In the genomic region with DNA sequence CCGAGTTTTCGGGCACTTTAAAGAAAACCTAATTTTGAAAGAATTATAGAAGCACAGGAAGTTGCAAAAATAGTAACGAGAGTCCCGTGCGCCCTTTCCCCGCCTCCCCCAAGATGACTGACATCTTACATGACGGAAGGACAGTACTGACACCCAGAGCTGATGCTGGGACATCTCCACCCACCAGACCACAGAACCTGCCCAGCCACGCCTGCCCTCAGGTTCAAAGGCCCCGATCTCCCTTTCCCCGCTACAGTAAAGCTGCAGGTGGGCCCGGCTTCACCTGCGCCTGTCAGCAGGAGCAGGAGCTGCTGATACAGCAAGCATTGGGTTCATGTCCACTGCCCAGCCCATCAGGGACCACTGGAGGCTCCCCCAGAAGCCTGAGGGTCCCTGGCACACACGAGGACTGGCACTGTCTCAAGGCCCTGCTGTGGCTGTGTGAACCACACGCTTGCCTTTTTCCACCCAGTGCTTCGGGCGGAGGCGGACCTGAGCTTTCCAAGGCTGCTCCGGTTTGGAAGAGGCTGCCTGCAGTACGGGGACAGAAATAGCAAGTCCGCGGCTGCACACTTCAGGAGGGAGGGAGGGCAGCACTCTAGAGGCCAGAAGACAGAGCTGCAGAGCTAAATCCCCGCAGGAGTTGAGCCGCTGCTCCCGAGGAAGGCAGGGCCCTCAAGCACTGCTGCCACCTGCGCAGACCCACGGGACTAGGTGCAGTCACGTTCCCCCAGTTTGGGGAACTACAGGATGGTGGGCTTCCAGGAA, we compare ENCODE assay signal across 8 cellular contexts. TPM values are rescaled to one million over a fixed set of nuclear protein-coding genes. Genes with fewer than 3 reads are reported as not detected.
DNase-seq lines count a peak whose midpoint lies in the region; ATAC-seq and TF ChIP-seq lines count a peak whose summit lies in the region.

No MANE protein-coding gene starts in this region.

- no CpG with 5 or more reads among the region's 27 CpGs for WGBS in H9 (ENCODE audit: extremely low coverage, insufficient read length, low lambda C conversion rate)

- H3K9me3 Mint-ChIP-seq in H9, result peaks cover 5% of the 10 kb centered on the region in 2 experiments; a peak in 2 of 5 replicates
- no peaks in the 10 kb centered on the region; the same call in 2 of the 3 replicates for H3K9me3 Mint-ChIP-seq in GM23338

- ATAC-seq in sciatic nerve, result no peak
- ATAC-seq in GM23338, result no peak
- no peak for ATAC-seq in GM19463 (IDR thresholded peaks at IDR 0.05; ENCODE audit: unreplicated experiment)

- no peak overlapping the region for H2BK5ac ChIP-seq in H9 (ENCODE audit: insufficient read length, low read length)

- H3T11ph ChIP-seq in H9 (ENCODE audit: low read length), result no peak overlapping the region

- H3K4me3 ChIP-seq in GM06990 (replicated peaks; ENCODE audit: low read depth, low read length) (peak overlapping the region; percentile 37), GM23338 (no peak overlapping the region)

- H3K4me2 ChIP-seq in H9 (ENCODE audit: insufficient read depth, insufficient read length, low read length) (no peak overlapping the region), GM23338 (no peak overlapping the region)

- no peaks in the 10 kb centered on the region for H3F3A ChIP-seq in GM23338 (replicated peaks; ENCODE audit: low read depth)

- no peak overlapping the region for H3K23ac ChIP-seq in H9 (ENCODE audit: insufficient read length, low read depth, low read length)

- H3K27ac Mint-ChIP-seq in H9, result peak overlapping the region in 2 of 3 experiments; percentile 49 to 63; a peak in 2 of 7 replicates
- H3K27ac Mint-ChIP-seq in GM23338, result no peak overlapping the region; the same call in 1 of the 2 replicates

- H3K79me2 ChIP-seq in H9 (ENCODE audit: insufficient read depth, low read length), result peaks cover 2% of the 10 kb centered on the region; the same call in 1 of the 2 replicates
- H3K79me2 ChIP-seq in GM23338 (replicated peaks; ENCODE audit: insufficient read depth), result peaks cover 19% of the 10 kb centered on the region

- H4K20me1 ChIP-seq in H9 (ENCODE audit: control insufficient read depth, insufficient read depth, insufficient read length) (no peaks in the 10 kb centered on the region), GM23338 (replicated peaks; ENCODE audit: insufficient read depth) (peaks cover 42% of the 10 kb centered on the region)

- H3K4me1 Mint-ChIP-seq in H9 (no peaks in the 10 kb centered on the region), GM23338 (no peaks in the 10 kb centered on the region)

- H3K4ac ChIP-seq in H9 (ENCODE audit: low read depth, low read length), result no peak overlapping the region

- no peaks in the 10 kb centered on the region for H3K9me3 ChIP-seq in H9 (ENCODE audit: control insufficient read depth, low read depth, low read length)

- H4K8ac ChIP-seq in H9 (replicated peaks; ENCODE audit: insufficient read length, low read depth, low read length), result no peak overlapping the region

- no peak overlapping the region for H2BK20ac ChIP-seq in H9 (ENCODE audit: low read depth, low read length, poor library complexity, severe bottlenecking)

- no peak overlapping the region for H3K9ac ChIP-seq in H9 (ENCODE audit: extremely low read depth, insufficient read length, low read length)

- H3K36me3 Mint-ChIP-seq in H9 (ENCODE audit: insufficient read depth in 1 of 3, low read depth in 3 of 3), result peaks cover 47 to 73% (median 71%) of the 10 kb centered on the region in 3 experiments
- H3K36me3 Mint-ChIP-seq in GM23338 (ENCODE audit: low read depth), result peaks cover 59% of the 10 kb centered on the region

- no peak overlapping the region for H3K18ac ChIP-seq in H9 (ENCODE audit: insufficient read length, low read depth, low read length)

- H3K27ac ChIP-seq in H9 (ENCODE audit: insufficient read length, low read depth, low read length), result no peak overlapping the region
- H3K27ac ChIP-seq in caudate nucleus (ENCODE audit: low read depth, low read length), result peak overlapping the region; percentile 91
- no peak overlapping the region for H3K27ac ChIP-seq in GM23338 (ENCODE audit: low read depth)

- H3K79me1 ChIP-seq in H9 (ENCODE audit: insufficient read depth, low read depth, low read length, poor library complexity, severe bottlenecking), result no peaks in the 10 kb centered on the region

- H2AK5ac ChIP-seq in H9 (ENCODE audit: insufficient read length, low read length), result no peak overlapping the region

- H2BK12ac ChIP-seq in H9 (ENCODE audit: insufficient read length, low read depth, low read length), result no peak overlapping the region

- peaks cover 28% of the 10 kb centered on the region for H3K36me3 ChIP-seq in GM06990 (ENCODE audit: control insufficient read depth, insufficient read depth, low read length)
- peaks cover 19% of the 10 kb centered on the region; the same call in 1 of the 2 replicates for H3K36me3 ChIP-seq in GM23338 (ENCODE audit: insufficient read depth)

- H3K4me3 Mint-ChIP-seq in H9 (no peak overlapping the region), GM23338 (no peak overlapping the region)

- no peak overlapping the region for H4K91ac ChIP-seq in H9 (ENCODE audit: insufficient read length, low read depth, low read length)

- intact Hi-C loops in sciatic nerve (cut with DNase I), result no loop called here

- H4K5ac ChIP-seq in H9 (ENCODE audit: insufficient read length, low read depth, low read length), result no peak overlapping the region

- H3K27me3 Mint-ChIP-seq in H9 (ENCODE audit: low read depth) (no peaks in the 10 kb centered on the region; the same call in 1 of the 2 replicates), GM23338 (ENCODE audit: insufficient read depth, low read depth, poor library complexity) (peaks cover 17% of the 10 kb centered on the region)

- H2BK120ac ChIP-seq in H9 (ENCODE audit: low read depth, low read length, poor library complexity, severe bottlenecking), result no peak overlapping the region

- no peak overlapping the region for H3K14ac ChIP-seq in H9 (ENCODE audit: insufficient read depth, low read length)

- no peaks in the 10 kb centered on the region for H3K9me2 ChIP-seq in GM23338 (ENCODE audit: insufficient read depth)

- no peak overlapping the region for H3K56ac ChIP-seq in H9 (ENCODE audit: insufficient read length, low read depth, low read length)

- no peaks in the 10 kb centered on the region for H3K4me1 ChIP-seq in H9 (ENCODE audit: insufficient read depth, low read length)
- H3K4me1 ChIP-seq in GM23338 (ENCODE audit: insufficient read depth), result no peaks in the 10 kb centered on the region

- TF ChIP-seq CTCF in GM06990 (IDR thresholded peaks at IDR 0.05; ENCODE audit: insufficient read depth, low read length, poor library complexity, severe bottlenecking) (peak; percentile 2), H9 (conservative IDR thresholded peaks at IDR 0.05) (no peak), GM23338 (conservative IDR thresholded peaks at IDR 0.05; ENCODE audit: low read depth in 2 of 2) (no peak)

- H3K27me3 ChIP-seq in GM06990 (replicated peaks; ENCODE audit: control insufficient read depth, insufficient read depth, low read length), result no peaks in the 10 kb centered on the region
- H3K27me3 ChIP-seq in H9 (ENCODE audit: insufficient read depth, low read length), result no peaks in the 10 kb centered on the region
- no peaks in the 10 kb centered on the region for H3K27me3 ChIP-seq in GM23338 (ENCODE audit: insufficient read depth)

- H2AFZ ChIP-seq in H9 (ENCODE audit: low read length), result no peak overlapping the region
- H2AFZ ChIP-seq in GM23338, result no peak overlapping the region

- H3K23me2 ChIP-seq in H9 (ENCODE audit: insufficient read length, low read depth, low read length, poor library complexity, severe bottlenecking), result no peaks in the 10 kb centered on the region

- no peak overlapping the region for H2BK15ac ChIP-seq in H9 (ENCODE audit: low read depth, low read length)

- peak; percentile 64 for DNase-seq in GM06990 (ENCODE audit: extremely low read depth, insufficient read length)
- no peak for DNase-seq in H9
- DNase-seq in T follicular helper cell (ENCODE audit: low read depth), result peak; percentile 57
- peak in 52 of 61 donors; percentile 8 to 89 (median 49) for DNase-seq in caudate nucleus (lab: John Stamatoyannopoulos, UW)
- DNase-seq in stimulated activated CD4-positive, alpha-beta T cell treated with anti-CD3 and anti-CD28 coated beads, TNF-alpha, amount 100 ng/mL, for 1 hour (ENCODE audit: low read depth in 3 of 3, low spot score in 1 of 3), result peak in 2 of 3 donors; percentile 24 to 29
- no peak for DNase-seq in sciatic nerve (ENCODE audit: low spot score)
- DNase-seq in GM23338 (ENCODE audit: low spot score), result no peak

TF ChIP-seq in GM23338, 12 proteins besides CTCF, POLR2A, EP300 and RAD21 (continues in another document):
- TF ChIP-seq CREB1 (CRISPR knock-in tag; IDR thresholded peaks at IDR 0.05; ENCODE audit: low read depth), result no peak
- no peak for TF ChIP-seq NANOG (IDR thresholded peaks at IDR 0.05; ENCODE audit: borderline replicate concordance)
- TF ChIP-seq STAT1 (IDR thresholded peaks at IDR 0.05; ENCODE audit: unreplicated experiment), result no peak
- TF ChIP-seq POLR2AphosphoS5 (IDR thresholded peaks at IDR 0.05; ENCODE audit: low read depth), result no peak
- TF ChIP-seq ZNF114 (CRISPR knock-in tag; IDR thresholded peaks at IDR 0.05), result no peak
- no peak for TF ChIP-seq JUNB (IDR thresholded peaks at IDR 0.05; ENCODE audit: unreplicated experiment)
- TF ChIP-seq ZNF331 (CRISPR knock-in tag; IDR thresholded peaks at IDR 0.05; ENCODE audit: low read depth), result no peak
- TF ChIP-seq, protein P1, sequence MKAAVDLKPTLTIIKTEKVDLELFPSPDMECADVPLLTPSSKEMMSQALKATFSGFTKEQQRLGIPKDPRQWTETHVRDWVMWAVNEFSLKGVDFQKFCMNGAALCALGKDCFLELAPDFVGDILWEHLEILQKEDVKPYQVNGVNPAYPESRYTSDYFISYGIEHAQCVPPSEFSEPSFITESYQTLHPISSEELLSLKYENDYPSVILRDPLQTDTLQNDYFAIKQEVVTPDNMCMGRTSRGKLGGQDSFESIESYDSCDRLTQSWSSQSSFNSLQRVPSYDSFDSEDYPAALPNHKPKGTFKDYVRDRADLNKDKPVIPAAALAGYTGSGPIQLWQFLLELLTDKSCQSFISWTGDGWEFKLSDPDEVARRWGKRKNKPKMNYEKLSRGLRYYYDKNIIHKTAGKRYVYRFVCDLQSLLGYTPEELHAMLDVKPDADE (IDR thresholded peaks at IDR 0.05), result no peak
- no peak for TF ChIP-seq EZH2phosphoT487 (IDR thresholded peaks at IDR 0.05; ENCODE audit: unreplicated experiment)
- no peak for TF ChIP-seq EZH2 (IDR thresholded peaks at IDR 0.05; ENCODE audit: low read depth, unreplicated experiment)

RNA-seq across cellular contexts. Expression of gene MAP2K2, which starts 8.7 kb away (rescaled TPM):
- total RNA-seq in H9 (2021) (167 and 169 TPM in 2 replicates), sciatic nerve (108 TPM)
- total RNA-seq in GM23338 (2014; rRNA removed; shearing (Covaris generic)), result 140 and 151 TPM in 2 replicates
- polyA plus RNA-seq in GM23338 (2016; fragmentation: Nextera tagmentation; extraction: Ambion mirVana), result 99.7 and 108 TPM in 2 replicates

RNA-seq across cellular contexts. Expression of gene CREB3L3, which starts 38.2 kb away (rescaled TPM):
- total RNA-seq in H9 (2021), result 0.15 TPM in 1 of 2 replicates, not detected in the other
- not detected for total RNA-seq in sciatic nerve
- not detected in 2 replicates for total RNA-seq in GM23338 (2014; rRNA removed; shearing (Covaris generic))
- polyA plus RNA-seq in GM23338 (2016; fragmentation: Nextera tagmentation; extraction: Ambion mirVana), result 0.26 and 0.42 TPM in 2 replicates

RNA-seq across cellular contexts. Expression of gene ZBTB7A, which starts 48.5 kb away (rescaled TPM):
- total RNA-seq in H9 (2021) (22.8 and 24.9 TPM in 2 replicates), sciatic nerve (54.2 TPM)
- 28.5 and 35.0 TPM in 2 replicates for total RNA-seq in GM23338 (2014; rRNA removed; shearing (Covaris generic))
- polyA plus RNA-seq in GM23338 (2016; fragmentation: Nextera tagmentation; extraction: Ambion mirVana), result 9.5 and 11.1 TPM in 2 replicates

Comparison
In these comparisons a context has a peak if more than half of its experiments do, and no peak if none do; other contexts are left out.
1. DNase-seq: peak in GM06990 (single experiment), T follicular helper cell (single experiment), caudate nucleus (52 of 61) and stimulated activated CD4-positive, alpha-beta T cell treated with anti-CD3 and anti-CD28 coated beads, TNF-alpha, amount 100 ng/mL, for 1 hour (2 of 3); none in H9 (single experiment), sciatic nerve (single experiment) and GM23338 (single experiment).